Comparison of ENCODE assay signal across 18 cellular contexts in genomic region chr16:79369796-79370195, GRCh38.
"Had no signal": no experiment of that assay in that cellular context is flagged by ENCODE, and none has a peak within 500 bp of the region (broad histone marks: within the 10 kb centered on the region; RNA-seq: fewer than 3 reads in every experiment).

No MANE protein-coding gene starts in this region.

- H3K27ac Mint-ChIP-seq: activated CD4-positive, alpha-beta memory T cell treated with anti-CD3 and anti-CD28 coated beads for 36 hours; activated naive CD4-positive, alpha-beta T cell treated with anti-CD3 and anti-CD28 coated beads for 36 hours; neural progenitor cell; T-helper 2 cell treated with Interferon-gamma antibody and Interleukin-4, amounts not matched to agents 5 μg/mL and 100 μg/mL, for 36 hours had no signal

- H3K27me3 ChIP-seq: adrenal gland, esophagus squamous epithelium, foreskin keratinocyte, neural progenitor cell, ovary, thyroid gland, uterus had no signal

- H3K27me3 Mint-ChIP-seq: activated CD4-positive, alpha-beta memory T cell treated with anti-CD3 and anti-CD28 coated beads for 36 hours had no signal

- H3K36me3 Mint-ChIP-seq: neural progenitor cell had no signal

- H3K4me3 Mint-ChIP-seq: activated CD4-positive, alpha-beta memory T cell treated with anti-CD3 and anti-CD28 coated beads for 36 hours; activated naive CD4-positive, alpha-beta T cell treated with anti-CD3 and anti-CD28 coated beads for 36 hours; neural progenitor cell; T-helper 2 cell treated with Interferon-gamma antibody and Interleukin-4, amounts not matched to agents 5 μg/mL and 100 μg/mL, for 36 hours had no signal

- H3K4me3 ChIP-seq: adrenal gland, esophagus squamous epithelium, left ventricle myocardium inferior, neural progenitor cell, ovary, thyroid gland, uterus had no signal

- ATAC-seq: foreskin keratinocyte had no signal

- H3K4me1 Mint-ChIP-seq: neural progenitor cell had no signal

- H3K27ac ChIP-seq: adrenal gland, esophagus squamous epithelium, foreskin keratinocyte, left ventricle myocardium inferior, neural progenitor cell, ovary, thyroid gland, uterus had no signal

- DNase-seq: activated CD4-positive, alpha-beta memory T cell treated with anti-CD3 and anti-CD28 coated beads for 36 hours; activated CD8-positive, alpha-beta memory T cell treated with anti-CD3 and anti-CD28 coated beads, Interleukin-2, amount 50 U/mL, for 4 hours; activated naive CD4-positive, alpha-beta T cell treated with anti-CD3 and anti-CD28 coated beads for 36 hours; caudate nucleus; dermis blood vessel endothelial cell; esophagus squamous epithelium; foreskin keratinocyte; head of caudate nucleus; left ventricle myocardium inferior; ovary; stimulated activated CD4-positive, alpha-beta T cell treated with anti-CD3 and anti-CD28 coated beads, Interleukin-15, amount 100 ng/mL, for 24 hours; stimulated activated CD4-positive, alpha-beta T cell treated with anti-CD3 and anti-CD28 coated beads, Interleukin-4, amount 100 ng/mL, for 4 hours; SW 1271; thyroid gland; uterus had no signal
